ENCODE assay signal across 11 cellular contexts in genomic region chr10:78991187-78991586, GRCh38.
DNase-seq lines count a peak whose midpoint lies in the region; ATAC-seq and TF ChIP-seq lines count a peak whose summit lies in the region.
"Had no signal": no experiment of that assay in that cellular context is flagged by ENCODE, and none has a peak within 500 bp of the region (broad histone marks: within the 10 kb centered on the region; RNA-seq: fewer than 3 reads in every experiment).

No MANE protein-coding gene starts in this region.

- WGBS in endodermal cell (ENCODE audit: insufficient coverage in 1 of 2, insufficient read length in 1 of 2), 2 experiments, result 89 to 90% methylated on average over 1 of the region's 1 CpG

- H3K4me2 ChIP-seq in BLaER1 treated with 17β-estradiol and CSF1 and Interleukin-3, amounts not matched to agents 10 nM and 100 nM, result peak overlapping the region; percentile 13 to 83 (median 81); a peak in 20 of 22 replicates

- peak; percentile 29 for DNase-seq in astrocyte of the spinal cord (ENCODE audit: low read depth, low spot score)
- DNase-seq in endodermal cell, result no peak
- DNase-seq in CD1c-positive myeloid dendritic cell (ENCODE audit: extremely low spot score), result no peak
- no peak for DNase-seq in D341Med (ENCODE audit: low spot score)
- no peak for DNase-seq in NCI-H2171 treated with DMSO at 0.1 percent for 48 hours (lab: John Stamatoyannopoulos, UW)
- DNase-seq: CD4-positive, alpha-beta memory T cell had no signal

- no peak overlapping the region for H3K4me3 Mint-ChIP-seq in endodermal cell

- H3K27ac Mint-ChIP-seq in endodermal cell, result no peak overlapping the region
- H3K27ac Mint-ChIP-seq: activated T-helper 2 cell treated with anti-CD3 and anti-CD28 coated beads, Interferon-gamma antibody, Interleukin-2, Interleukin-4, amounts not matched to agents 10 μg/mL and 5 μg/mL and 100 μg/mL, durations not matched to agents 14 hours and 24 hours and 36 hours had no signal

- H3K27me3 Mint-ChIP-seq in endodermal cell (ENCODE audit: insufficient read depth), result no peaks in the 10 kb centered on the region

- peaks cover 3% of the 10 kb centered on the region for H3K9me3 Mint-ChIP-seq in endodermal cell
- H3K9me3 Mint-ChIP-seq: activated T-helper 2 cell treated with anti-CD3 and anti-CD28 coated beads, Interferon-gamma antibody, Interleukin-2, Interleukin-4, amounts not matched to agents 10 μg/mL and 5 μg/mL and 100 μg/mL, durations not matched to agents 14 hours and 24 hours and 36 hours; CD4-positive, alpha-beta memory T cell had no signal

- H3K4me3 ChIP-seq in BLaER1 treated with 17β-estradiol and CSF1 and Interleukin-3, amounts not matched to agents 10 nM and 100 nM, result no peak overlapping the region
- H3K4me3 ChIP-seq in astrocyte of the spinal cord (ENCODE audit: low read depth, low read length) (no peak overlapping the region), endodermal cell (ENCODE audit: low read length) (no peak overlapping the region)
- H3K4me3 ChIP-seq: SJSA1 had no signal

- in situ Hi-C loops in astrocyte of the spinal cord (cut with HindIII; ENCODE audit: low sequenced_read_pairs), result no loop called here

- H3K4me1 ChIP-seq in BLaER1 treated with 17β-estradiol and CSF1 and Interleukin-3, amounts not matched to agents 10 nM and 100 nM, result peaks cover 21 to 33% (median 28%) of the 10 kb centered on the region in 10 experiments
- no peaks in the 10 kb centered on the region for H3K4me1 ChIP-seq in endodermal cell (ENCODE audit: control insufficient read depth, insufficient read depth, low read length)

- peaks cover 0 to 11% (median 0%) of the 10 kb centered on the region in 11 experiments; a peak in 6 of 22 replicates for H3K9me3 ChIP-seq in BLaER1 treated with 17β-estradiol and CSF1 and Interleukin-3, amounts not matched to agents 10 nM and 100 nM (replicated peaks in 1 of 11)
- H3K9me3 ChIP-seq in endodermal cell (ENCODE audit: control insufficient read depth, low read length), result no peaks in the 10 kb centered on the region
- H3K9me3 ChIP-seq: SJSA1 had no signal

- no peak overlapping the region for H3K27ac ChIP-seq in BLaER1 treated with 17β-estradiol and CSF1 and Interleukin-3, amounts not matched to agents 10 nM and 100 nM
- H3K27ac ChIP-seq in endodermal cell (ENCODE audit: low read depth, low read length), result no peak overlapping the region
- H3K27ac ChIP-seq: SJSA1 had no signal

- peaks cover 10% of the 10 kb centered on the region for H3K4me1 Mint-ChIP-seq in endodermal cell

- H3K27me3 ChIP-seq in BLaER1 treated with 17β-estradiol and CSF1 and Interleukin-3, amounts not matched to agents 10 nM and 100 nM, result peaks cover 20 to 51% (median 33%) of the 10 kb centered on the region in 11 experiments; a peak in 21 of 22 replicates
- H3K27me3 ChIP-seq in endodermal cell (ENCODE audit: control insufficient read depth, insufficient read depth, low read length, poor library complexity, severe bottlenecking), result no peaks in the 10 kb centered on the region
- H3K27me3 ChIP-seq: SJSA1 had no signal

- peaks cover 0 to 32% (median 11%) of the 10 kb centered on the region in 11 experiments; a peak in 7 of 22 replicates for H4K20me1 ChIP-seq in BLaER1 treated with 17β-estradiol and CSF1 and Interleukin-3, amounts not matched to agents 10 nM and 100 nM

- H3K9ac ChIP-seq in BLaER1 treated with 17β-estradiol and CSF1 and Interleukin-3, amounts not matched to agents 10 nM and 100 nM, result no peak overlapping the region
- H3K9ac ChIP-seq in endodermal cell (ENCODE audit: extremely low read depth, low read length, poor library complexity, severe bottlenecking), result no peak overlapping the region

- TF ChIP-seq CTCF in astrocyte of the spinal cord (IDR thresholded peaks at IDR 0.05; ENCODE audit: low read depth, low read length) (no peak), endodermal cell (conservative IDR thresholded peaks at IDR 0.05) (no peak)

- peak; percentile 66 for ATAC-seq in GM19043 (IDR thresholded peaks at IDR 0.05; ENCODE audit: low read depth, unreplicated experiment)
- peak; percentile 82 for ATAC-seq in HG03520 (IDR thresholded peaks at IDR 0.05; ENCODE audit: unreplicated experiment)

- no peaks in the 10 kb centered on the region for H3K36me3 Mint-ChIP-seq in endodermal cell (ENCODE audit: low read depth)
- H3K36me3 Mint-ChIP-seq: CD4-positive, alpha-beta memory T cell had no signal

- no peaks in the 10 kb centered on the region for H3K36me3 ChIP-seq in BLaER1 treated with 17β-estradiol and CSF1 and Interleukin-3, amounts not matched to agents 10 nM and 100 nM
- H3K36me3 ChIP-seq in endodermal cell (ENCODE audit: control insufficient read depth, insufficient read depth, low read length), result no peaks in the 10 kb centered on the region
- H3K36me3 ChIP-seq: SJSA1 had no signal
